In the genomic region with DNA sequence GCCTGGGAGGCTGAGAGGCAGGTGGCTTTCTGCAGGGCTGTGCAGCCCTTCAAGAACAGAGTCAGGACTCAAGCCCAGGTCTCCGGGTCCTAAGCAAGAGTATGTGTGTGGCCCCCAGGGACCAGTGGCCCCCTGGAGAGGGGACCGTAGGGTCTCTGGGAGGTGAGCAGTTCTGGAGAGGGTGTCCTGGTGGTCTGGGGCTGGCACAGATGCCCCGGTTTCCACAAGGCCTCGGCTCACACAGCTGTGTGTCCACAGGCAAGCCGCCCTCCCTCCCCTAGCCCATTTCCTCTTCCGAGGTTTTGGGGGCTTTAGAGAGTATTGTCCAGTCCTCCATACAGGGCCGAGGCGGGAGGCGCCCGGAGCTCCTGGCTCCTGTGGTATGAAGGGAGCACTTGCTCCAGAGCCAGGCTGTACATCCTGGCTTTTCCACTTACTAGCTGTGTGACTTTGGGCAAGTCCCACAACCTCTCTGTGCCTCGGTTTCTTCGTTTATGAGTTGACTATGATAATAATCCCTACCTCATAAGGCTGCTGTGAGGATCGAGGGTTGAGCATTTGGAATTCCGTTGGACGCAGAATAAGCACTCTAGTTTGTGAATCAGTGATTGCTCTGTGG, we compare ENCODE assay signal across 22 cellular contexts. TPM values are rescaled to one million over a fixed set of nuclear protein-coding genes. Genes with fewer than 3 reads are reported as not detected.
"Had no signal": no experiment of that assay in that cellular context is flagged by ENCODE, and none has a peak within 500 bp of the region (broad histone marks: within the 10 kb centered on the region; RNA-seq: fewer than 3 reads in every experiment).

No MANE protein-coding gene starts in this region.

- H3K27ac ChIP-seq: coronary artery, esophagus squamous epithelium, lower lobe of right lung, neutrophil, parathyroid adenoma, stomach, thyroid gland had no signal

- FAIRE-seq: endometrium, keratinocyte had no signal

- H3K36me3 ChIP-seq: thyroid gland had no signal

- H3K4me3 ChIP-seq: coronary artery, esophagus squamous epithelium, lower lobe of right lung, smooth muscle cell, stomach, thyroid gland had no signal

- H3K9me3 ChIP-seq: esophagus squamous epithelium, lower lobe of right lung, neutrophil, stomach, thyroid gland had no signal

- H3K4me2 ChIP-seq: smooth muscle cell had no signal

- ATAC-seq: effector memory CD8-positive, alpha-beta T cell; left ventricle myocardium superior; lower lobe of right lung; natural killer cell; sciatic nerve had no signal

- H3K27me3 ChIP-seq: esophagus squamous epithelium, neutrophil, stomach, thyroid gland had no signal

- H2AFZ ChIP-seq: parathyroid adenoma had no signal

- H3K9ac ChIP-seq: parathyroid adenoma had no signal

- H3K79me2 ChIP-seq: parathyroid adenoma had no signal

- DNase-seq: dermis blood vessel endothelial cell; effector memory CD8-positive, alpha-beta T cell; erythroblast; esophagus squamous epithelium; foreskin melanocyte; left ventricle myocardium superior; lower lobe of right lung; natural killer cell; stimulated activated CD4-positive, alpha-beta T cell treated with anti-CD3 and anti-CD28 coated beads, Interleukin-12 subunit alpha, Interleukin-12 subunit beta, amount 100 ng/mL, for 4 hours; stimulated activated CD4-positive, alpha-beta T cell treated with anti-CD3 and anti-CD28 coated beads, Interleukin-1b, Interleukin-23, amount 100 ng/mL, for 48 hours; stimulated activated CD4-positive, alpha-beta T cell treated with anti-CD3 and anti-CD28 coated beads, Interleukin-4, amount 100 ng/mL, for 1 hour; stimulated activated CD8-positive, alpha-beta memory T cell treated with anti-CD3 and anti-CD28 coated beads, Interleukin-4, amount 100 ng/mL, for 48 hours; stimulated activated naive CD4-positive, alpha-beta T cell treated with Interleukin-2 at 50 U/mL for 16 hours; stomach; thyroid gland had no signal

RNA-seq across cellular contexts. Expression of a gene that starts 34.6 kb away (rescaled TPM):
- total RNA-seq: dermis blood vessel endothelial cell, left ventricle myocardium superior, smooth muscle cell had no signal
- polyA plus RNA-seq: keratinocyte, smooth muscle cell had no signal
